Comparison of ENCODE assay signal across 25 cellular contexts in genomic region chr1:205186191-205186590, GRCh38. TPM values are rescaled to one million over a fixed set of nuclear protein-coding genes. Genes with fewer than 3 reads are reported as not detected.
DNase-seq lines count a peak whose midpoint lies in the region; ATAC-seq and TF ChIP-seq lines count a peak whose summit lies in the region.
"Had no signal": no experiment of that assay in that cellular context is flagged by ENCODE, and none has a peak within 500 bp of the region (broad histone marks: within the 10 kb centered on the region; RNA-seq: fewer than 3 reads in every experiment).

No MANE protein-coding gene starts in this region.

- H3K27ac ChIP-seq in BLaER1 treated with 17β-estradiol and CSF1 and Interleukin-3, amounts not matched to agents 10 nM and 100 nM = no peak overlapping the region
- H3K27ac ChIP-seq: ascending aorta, cardiac muscle cell, transverse colon had no signal

- H3K9ac ChIP-seq in BLaER1 treated with 17β-estradiol and CSF1 and Interleukin-3, amounts not matched to agents 10 nM and 100 nM = no peak overlapping the region

- POLR2A ChIA-PET in activated CD4-positive, alpha-beta T cell treated with anti-CD3 and anti-CD28 coated beads for 36 hours (lab: Charles Lee) = interaction anchor here (0.7 to 1.2 kb wide), 2 partner anchors 12 to 13 kb away, joined by 3 to 5 read pairs; no protein-coding TSS in a partner anchor
- POLR2A ChIA-PET in activated naive CD8-positive, alpha-beta T cell treated with anti-CD3 and anti-CD28 coated beads, Interleukin-2, amount 10 ng/mL, durations not matched to agents 7 days and 5 days (lab: Charles Lee) = interaction anchor here (1.2 to 1.3 kb wide), 4 partner anchors 13 to 108 kb away, joined by 3 to 9 read pairs (median 4); no protein-coding TSS in a partner anchor

- H3K27me3 ChIP-seq in BLaER1 treated with 17β-estradiol and CSF1 and Interleukin-3, amounts not matched to agents 10 nM and 100 nM = no peaks in the 10 kb centered on the region
- H3K27me3 ChIP-seq: ascending aorta, cardiac muscle cell, transverse colon had no signal

- H3K27me3 Mint-ChIP-seq in activated CD4-positive, alpha-beta T cell treated with anti-CD3 and anti-CD28 coated beads for 36 hours = no peaks in the 10 kb centered on the region
- no peaks in the 10 kb centered on the region for H3K27me3 Mint-ChIP-seq in T-helper 1 cell treated with Interleukin-12 subunit alpha and Interleukin-12 subunit beta and Interleukin-4 antibody, amounts not matched to agents 30 μg/mL and 1 μg/mL, for 36 hours (ENCODE audit: low read depth)
- no peaks in the 10 kb centered on the region for H3K27me3 Mint-ChIP-seq in activated naive CD8-positive, alpha-beta T cell treated with anti-CD3 and anti-CD28 coated beads, Interleukin-2, amount 10 ng/mL, durations not matched to agents 7 days and 5 days
- H3K27me3 Mint-ChIP-seq in CD14-positive monocyte (ENCODE audit: low read depth in 3 of 3) (peaks cover 0 to 1% (median 0%) of the 10 kb centered on the region in 3 donors), immature natural killer cell (ENCODE audit: low read depth in 3 of 3) (no peaks in the 10 kb centered on the region)
- H3K27me3 Mint-ChIP-seq: CD4-positive, alpha-beta T cell; effector memory CD8-positive, alpha-beta T cell; naive B cell had no signal

- H3K4me1 Mint-ChIP-seq in activated CD4-positive, alpha-beta T cell treated with anti-CD3 and anti-CD28 coated beads for 36 hours = peaks cover 64% of the 10 kb centered on the region
- H3K4me1 Mint-ChIP-seq in T-helper 1 cell treated with Interleukin-12 subunit alpha and Interleukin-12 subunit beta and Interleukin-4 antibody, amounts not matched to agents 30 μg/mL and 1 μg/mL, for 36 hours (ENCODE audit: low read depth) = peaks cover 52% of the 10 kb centered on the region
- peaks cover 57% of the 10 kb centered on the region for H3K4me1 Mint-ChIP-seq in activated naive CD8-positive, alpha-beta T cell treated with anti-CD3 and anti-CD28 coated beads, Interleukin-2, amount 10 ng/mL, durations not matched to agents 7 days and 5 days
- H3K4me1 Mint-ChIP-seq in CD14-positive monocyte (peaks cover 50% of the 10 kb centered on the region), immature natural killer cell (peaks cover 27 to 57% of the 10 kb centered on the region in 2 donors)

- TF ChIP-seq CTCF in CD14-positive monocyte (IDR thresholded peaks at IDR 0.05) = no peak

- CTCF ChIA-PET in activated CD4-positive, alpha-beta T cell treated with anti-CD3 and anti-CD28 coated beads for 36 hours (lab: Charles Lee) = interaction anchor here (0.9 to 1.4 kb wide), 5 partner anchors 10 to 44 kb away, joined by 3 to 5 read pairs (median 3); no protein-coding TSS in a partner anchor

- peak overlapping the region; percentile 35 for H3K27ac Mint-ChIP-seq in activated CD4-positive, alpha-beta T cell treated with anti-CD3 and anti-CD28 coated beads for 36 hours
- H3K27ac Mint-ChIP-seq in T-helper 1 cell treated with Interleukin-12 subunit alpha and Interleukin-12 subunit beta and Interleukin-4 antibody, amounts not matched to agents 30 μg/mL and 1 μg/mL, for 36 hours = peak overlapping the region; percentile 52
- H3K27ac Mint-ChIP-seq in activated naive CD8-positive, alpha-beta T cell treated with anti-CD3 and anti-CD28 coated beads, Interleukin-2, amount 10 ng/mL, durations not matched to agents 7 days and 5 days = peak overlapping the region; percentile 81
- H3K27ac Mint-ChIP-seq in CD14-positive monocyte (peak overlapping the region in 1 of 7 donors; percentile 37), immature natural killer cell (no peak overlapping the region)
- H3K27ac Mint-ChIP-seq: CD4-positive, alpha-beta T cell had no signal

- H3K36me3 ChIP-seq in BLaER1 treated with 17β-estradiol and CSF1 and Interleukin-3, amounts not matched to agents 10 nM and 100 nM = peaks cover 3 to 43% (median 13%) of the 10 kb centered on the region in 11 experiments; a peak in 14 of 22 replicates
- H3K36me3 ChIP-seq: transverse colon had no signal

- H3K36me3 Mint-ChIP-seq in activated CD4-positive, alpha-beta T cell treated with anti-CD3 and anti-CD28 coated beads for 36 hours (ENCODE audit: low read depth) = peaks cover 29% of the 10 kb centered on the region
- H3K36me3 Mint-ChIP-seq in T-helper 1 cell treated with Interleukin-12 subunit alpha and Interleukin-12 subunit beta and Interleukin-4 antibody, amounts not matched to agents 30 μg/mL and 1 μg/mL, for 36 hours (ENCODE audit: low read depth) = peaks cover 22% of the 10 kb centered on the region
- peaks cover 32% of the 10 kb centered on the region for H3K36me3 Mint-ChIP-seq in activated naive CD8-positive, alpha-beta T cell treated with anti-CD3 and anti-CD28 coated beads, Interleukin-2, amount 10 ng/mL, durations not matched to agents 7 days and 5 days
- H3K36me3 Mint-ChIP-seq in CD14-positive monocyte (peaks cover 43 to 55% of the 10 kb centered on the region in 2 donors), immature natural killer cell (peaks cover 4 to 14% (median 4%) of the 10 kb centered on the region in 3 donors)

- peak overlapping the region in 8 of 11 experiments; percentile 1 to 44 (median 22); a peak in 7 of 22 replicates for H3K4me2 ChIP-seq in BLaER1 treated with 17β-estradiol and CSF1 and Interleukin-3, amounts not matched to agents 10 nM and 100 nM

- intact Hi-C loops in activated CD4-positive, alpha-beta T cell treated with anti-CD3 and anti-CD28 coated beads for 36 hours (cut with DNase I, micrococcal nuclease) = loop anchor here (1.0 to 2.0 kb wide), 2 partner anchors 13 to 15 kb away; no protein-coding TSS in a partner anchor
- intact Hi-C loops in CD14-positive monocyte (cut with micrococcal nuclease) = no loop called here

- ATAC-seq in activated CD4-positive, alpha-beta T cell treated with anti-CD3 and anti-CD28 coated beads for 36 hours = peak; percentile 88
- ATAC-seq in activated naive CD8-positive, alpha-beta T cell treated with anti-CD3 and anti-CD28 coated beads, Interleukin-2, amount 10 ng/mL, durations not matched to agents 7 days and 5 days (ENCODE audit: low read depth) = peak; percentile 84
- no peak for ATAC-seq in GM18868 (IDR thresholded peaks at IDR 0.05; ENCODE audit: unreplicated experiment)
- ATAC-seq: effector memory CD8-positive, alpha-beta T cell had no signal

- no peak overlapping the region for H3K4me3 Mint-ChIP-seq in activated CD4-positive, alpha-beta T cell treated with anti-CD3 and anti-CD28 coated beads for 36 hours
- peak overlapping the region; percentile 6 for H3K4me3 Mint-ChIP-seq in T-helper 1 cell treated with Interleukin-12 subunit alpha and Interleukin-12 subunit beta and Interleukin-4 antibody, amounts not matched to agents 30 μg/mL and 1 μg/mL, for 36 hours
- H3K4me3 Mint-ChIP-seq in activated naive CD8-positive, alpha-beta T cell treated with anti-CD3 and anti-CD28 coated beads, Interleukin-2, amount 10 ng/mL, durations not matched to agents 7 days and 5 days = peak overlapping the region; percentile 53
- no peak overlapping the region for H3K4me3 Mint-ChIP-seq in CD14-positive monocyte
- H3K4me3 Mint-ChIP-seq in immature natural killer cell = no peak overlapping the region
- H3K4me3 Mint-ChIP-seq: CD4-positive, alpha-beta T cell; effector memory CD8-positive, alpha-beta T cell; naive B cell had no signal

- peaks cover 17 to 40% (median 30%) of the 10 kb centered on the region in 10 experiments for H3K4me1 ChIP-seq in BLaER1 treated with 17β-estradiol and CSF1 and Interleukin-3, amounts not matched to agents 10 nM and 100 nM

- no peaks in the 10 kb centered on the region for H3K9me3 Mint-ChIP-seq in activated CD4-positive, alpha-beta T cell treated with anti-CD3 and anti-CD28 coated beads for 36 hours (ENCODE audit: low read depth)
- no peaks in the 10 kb centered on the region for H3K9me3 Mint-ChIP-seq in T-helper 1 cell treated with Interleukin-12 subunit alpha and Interleukin-12 subunit beta and Interleukin-4 antibody, amounts not matched to agents 30 μg/mL and 1 μg/mL, for 36 hours
- H3K9me3 Mint-ChIP-seq in activated naive CD8-positive, alpha-beta T cell treated with anti-CD3 and anti-CD28 coated beads, Interleukin-2, amount 10 ng/mL, durations not matched to agents 7 days and 5 days = no peaks in the 10 kb centered on the region
- no peaks in the 10 kb centered on the region for H3K9me3 Mint-ChIP-seq in CD14-positive monocyte
- no peaks in the 10 kb centered on the region for H3K9me3 Mint-ChIP-seq in immature natural killer cell
- H3K9me3 Mint-ChIP-seq: CD4-positive, alpha-beta T cell; effector memory CD8-positive, alpha-beta T cell; naive B cell had no signal

- H3K9me3 ChIP-seq in BLaER1 treated with 17β-estradiol and CSF1 and Interleukin-3, amounts not matched to agents 10 nM and 100 nM (replicated peaks in 1 of 11) = no peaks in the 10 kb centered on the region
- H3K9me3 ChIP-seq: ascending aorta, transverse colon had no signal

- H3K4me3 ChIP-seq in BLaER1 treated with 17β-estradiol and CSF1 and Interleukin-3, amounts not matched to agents 10 nM and 100 nM = no peak overlapping the region
- H3K4me3 ChIP-seq: ascending aorta, cardiac muscle cell, transverse colon had no signal

- DNase-seq in activated CD4-positive, alpha-beta T cell treated with anti-CD3 and anti-CD28 coated beads for 36 hours = peak; percentile 25
- DNase-seq in activated CD4-positive, alpha-beta T cell treated with anti-CD3 and anti-CD28 coated beads for 1 hour = no peak
- DNase-seq in activated naive CD8-positive, alpha-beta T cell treated with anti-CD3 and anti-CD28 coated beads, Interleukin-2, amount 10 ng/mL, durations not matched to agents 7 days and 5 days = no peak
- DNase-seq in CD14-positive monocyte (ENCODE audit: low spot score) = no peak
- no peak for DNase-seq in immature natural killer cell
- DNase-seq: 8988T; activated gamma-delta T cell; CD4-positive, alpha-beta T cell; cortex of kidney; effector memory CD8-positive, alpha-beta T cell; erythroblast; kidney; naive B cell; NCI-H1048; NCI-H187; NCI-H526; occipital lobe; SHP77 treated with DMSO at 0.1 percent for 48 hours; T1000; transverse colon had no signal

- H4K20me1 ChIP-seq in BLaER1 treated with 17β-estradiol and CSF1 and Interleukin-3, amounts not matched to agents 10 nM and 100 nM = peaks cover 58 to 87% (median 72%) of the 10 kb centered on the region in 11 experiments; a peak in 18 of 22 replicates

RNA-seq across cellular contexts. Expression of gene DSTYK, which starts 25.3 kb away (rescaled TPM):
- total RNA-seq in activated CD4-positive, alpha-beta T cell treated with anti-CD3 and anti-CD28 coated beads for 36 hours = 10 to 100 TPM in 1 of 2 experiments, 1 to 10 TPM in 1; 9.4 to 12.3 TPM
- total RNA-seq in activated naive CD8-positive, alpha-beta T cell treated with anti-CD3 and anti-CD28 coated beads, Interleukin-2, amount 10 ng/mL, durations not matched to agents 7 days and 5 days = 10 to 100 TPM; 13.2 to 13.3 TPM
- polyA plus RNA-seq in CD14-positive monocyte (1 to 10 TPM; 2.9 to 3.8 TPM), immature natural killer cell (1 to 10 TPM; 2.9 to 8.3 (median 3.6) TPM)

RNA-seq across cellular contexts. Expression of gene TMCC2, which starts 41.6 kb away (rescaled TPM):
- total RNA-seq in activated CD4-positive, alpha-beta T cell treated with anti-CD3 and anti-CD28 coated beads for 36 hours = 10 to 100 TPM; 10.5 to 11.0 TPM
- total RNA-seq in activated naive CD8-positive, alpha-beta T cell treated with anti-CD3 and anti-CD28 coated beads, Interleukin-2, amount 10 ng/mL, durations not matched to agents 7 days and 5 days = 1 to 10 TPM; 3.4 to 4.4 TPM
- polyA plus RNA-seq in CD14-positive monocyte (under 1 TPM in 1 of 2 donors, not detected in 1; 0.27 TPM), immature natural killer cell (1 to 10 TPM in 1 of 3 donors, under 1 TPM in 1, not detected in 1; 0.50 to 1.1 TPM)

Comparison
In these comparisons a context has a peak if more than half of its experiments do, and no peak if none do; other contexts are left out.
1. H3K27ac Mint-ChIP-seq: peak in activated CD4-positive, alpha-beta T cell treated with anti-CD3 and anti-CD28 coated beads for 36 hours (single experiment), T-helper 1 cell treated with Interleukin-12 subunit alpha and Interleukin-12 subunit beta and Interleukin-4 antibody, amounts not matched to agents 30 μg/mL and 1 μg/mL, for 36 hours (single experiment) and activated naive CD8-positive, alpha-beta T cell treated with anti-CD3 and anti-CD28 coated beads, Interleukin-2, amount 10 ng/mL, durations not matched to agents 7 days and 5 days (single experiment); none in immature natural killer cell (0 of 6).
2. H3K4me3 Mint-ChIP-seq: peak in T-helper 1 cell treated with Interleukin-12 subunit alpha and Interleukin-12 subunit beta and Interleukin-4 antibody, amounts not matched to agents 30 μg/mL and 1 μg/mL, for 36 hours (single experiment) and activated naive CD8-positive, alpha-beta T cell treated with anti-CD3 and anti-CD28 coated beads, Interleukin-2, amount 10 ng/mL, durations not matched to agents 7 days and 5 days (single experiment); none in activated CD4-positive, alpha-beta T cell treated with anti-CD3 and anti-CD28 coated beads for 36 hours (single experiment), CD14-positive monocyte (0 of 2) and immature natural killer cell (0 of 5).
3. intact Hi-C loops: an anchor here in activated CD4-positive, alpha-beta T cell treated with anti-CD3 and anti-CD28 coated beads for 36 hours (1.0 to 2.0 kb wide); none called in CD14-positive monocyte.